Comparison of ENCODE assay signal across 16 cellular contexts in the genomic region with DNA sequence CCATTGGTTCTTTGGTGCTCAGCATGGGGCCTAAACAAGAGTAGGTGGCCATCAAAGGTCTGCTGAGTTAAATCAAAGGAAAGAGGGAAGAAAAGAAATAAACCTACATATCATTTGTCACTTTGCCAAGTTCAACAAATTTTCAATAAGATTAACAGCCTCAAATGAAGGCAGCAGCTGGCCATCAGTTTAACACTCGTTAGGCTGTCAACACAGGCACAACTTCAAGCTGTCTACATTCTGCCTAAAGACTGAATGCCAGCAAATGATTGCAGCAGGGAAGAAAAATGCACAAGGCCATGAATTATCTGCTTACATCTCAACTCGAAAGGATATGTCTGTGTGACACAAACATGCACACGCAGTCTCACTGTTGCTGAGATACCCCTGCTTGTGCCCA. TPM values are rescaled to one million over a fixed set of nuclear protein-coding genes. Genes with fewer than 3 reads are reported as not detected.
DNase-seq lines count a peak whose midpoint lies in the region; ATAC-seq and TF ChIP-seq lines count a peak whose summit lies in the region.
"Had no signal": no experiment of that assay in that cellular context is flagged by ENCODE, and none has a peak within 500 bp of the region (broad histone marks: within the 10 kb centered on the region; RNA-seq: fewer than 3 reads in every experiment).

No MANE protein-coding gene starts in this region.

- peak; percentile 21 for DNase-seq in Ammon's horn (ENCODE audit: low spot score)
- DNase-seq in DMS 273 (lab: John Stamatoyannopoulos, UW; ENCODE audit: unreplicated experiment), result peak; percentile 87
- peak; percentile 51 for DNase-seq in NCI-H2171 (lab: John Stamatoyannopoulos, UW)
- DNase-seq in endodermal cell, result no peak
- DNase-seq in NCI-H128 (lab: John Stamatoyannopoulos, UW; ENCODE audit: unreplicated experiment), result no peak
- DNase-seq in NOMO-1 treated with DMSO at 0.1 percent for 48 hours (lab: John Stamatoyannopoulos, UW; ENCODE audit: unreplicated experiment), result no peak
- DNase-seq: BE2C; CD4-positive, alpha-beta memory T cell; EL; MG63; NCI-H2029 treated with DMSO at 0.1 percent for 48 hours; NCI-H345; NK-92 treated with Interleukin-12 subunit alpha and Interleukin-12 subunit beta, amount 100 ng/mL, for 24 hours; PC-3 had no signal

- no peaks in the 10 kb centered on the region for H3K27me3 Mint-ChIP-seq in endodermal cell (ENCODE audit: insufficient read depth)
- H3K27me3 Mint-ChIP-seq: CD4-positive, alpha-beta memory T cell had no signal

- H3K9ac ChIP-seq in endodermal cell (ENCODE audit: extremely low read depth, low read length, poor library complexity, severe bottlenecking), result no peak overlapping the region

- peaks cover 13% of the 10 kb centered on the region for H3K36me3 ChIP-seq in endodermal cell (ENCODE audit: control insufficient read depth, insufficient read depth, low read length)
- H3K36me3 ChIP-seq: BE2C, SJSA1 had no signal

- no peaks in the 10 kb centered on the region for H3K9me3 ChIP-seq in endodermal cell (ENCODE audit: control insufficient read depth, low read length)
- H3K9me3 ChIP-seq: BE2C, MG63, SJSA1 had no signal

- H3K27me3 ChIP-seq in endodermal cell (ENCODE audit: control insufficient read depth, insufficient read depth, low read length, poor library complexity, severe bottlenecking), result no peaks in the 10 kb centered on the region
- H3K27me3 ChIP-seq: BE2C, MG63, SJSA1 had no signal

- H3K27ac Mint-ChIP-seq in endodermal cell, result no peak overlapping the region

- ATAC-seq in HG03565 (IDR thresholded peaks at IDR 0.05; ENCODE audit: unreplicated experiment), result no peak
- ATAC-seq: PC-3 had no signal

- no peak overlapping the region for H3K4me3 Mint-ChIP-seq in endodermal cell
- H3K4me3 Mint-ChIP-seq: CD4-positive, alpha-beta memory T cell had no signal

- H3K9me3 Mint-ChIP-seq in endodermal cell, result no peaks in the 10 kb centered on the region

- peaks cover 4% of the 10 kb centered on the region for H3K4me1 ChIP-seq in endodermal cell (ENCODE audit: control insufficient read depth, insufficient read depth, low read length)
- H3K4me1 ChIP-seq: BE2C, SJSA1 had no signal

- H3K27ac ChIP-seq in endodermal cell (ENCODE audit: low read depth, low read length), result peak overlapping the region; percentile 24
- H3K27ac ChIP-seq: SJSA1 had no signal

- no peaks in the 10 kb centered on the region for H3K36me3 Mint-ChIP-seq in endodermal cell (ENCODE audit: low read depth)

- WGBS in endodermal cell (ENCODE audit: insufficient coverage in 1 of 2, insufficient read length in 1 of 2), 2 experiments, result 90 to 100% methylated on average over 3 of the region's 3 CpGs

- no peak for TF ChIP-seq CTCF in endodermal cell (conservative IDR thresholded peaks at IDR 0.05)

- H3K4me1 Mint-ChIP-seq in endodermal cell, result peaks cover 12% of the 10 kb centered on the region

- no peak overlapping the region for H3K4me3 ChIP-seq in endodermal cell (ENCODE audit: low read length)
- H3K4me3 ChIP-seq: MG63, SJSA1 had no signal

RNA-seq across cellular contexts. Expression of a gene that starts 40.2 kb away (rescaled TPM):
- total RNA-seq in endodermal cell, result 1 to 10 TPM; 4.3 to 4.6 TPM
- 7.1 TPM for polyA plus RNA-seq in endodermal cell (2013, experiment 1 of 2)
- polyA plus RNA-seq in endodermal cell (2013, experiment 2 of 2), result 3.7 TPM

RNA-seq across cellular contexts. Expression of a gene that starts 40.4 kb away (rescaled TPM):
- total RNA-seq in endodermal cell, result 1,000 to 10,000 TPM; 1,114 to 1,791 TPM
- 2,532 TPM for polyA plus RNA-seq in endodermal cell (2013, experiment 1 of 2)
- 2,350 TPM for polyA plus RNA-seq in endodermal cell (2013, experiment 2 of 2)

RNA-seq across cellular contexts. Expression of a gene that starts 48.2 kb away (rescaled TPM):
- total RNA-seq in endodermal cell, result 10 to 100 TPM; 22.7 to 26.8 TPM
- 21.2 TPM for polyA plus RNA-seq in endodermal cell (2013, experiment 1 of 2)
- polyA plus RNA-seq in endodermal cell (2013, experiment 2 of 2), result 19.9 TPM
- total RNA-seq: CD4-positive, alpha-beta memory T cell; PC-3 had no signal
- polyA plus RNA-seq: CD4-positive, alpha-beta memory T cell had no signal

Comparison
In these comparisons a context has a peak if more than half of its experiments do, and no peak if none do; other contexts are left out.
1. DNase-seq: peak in Ammon's horn (single experiment), DMS 273 (single experiment) and NCI-H2171 (single experiment); none in endodermal cell (single experiment), NCI-H128 (single experiment) and NOMO-1 treated with DMSO at 0.1 percent for 48 hours (single experiment).